ENCODE assay signal across 10 cellular contexts in the genomic region with DNA sequence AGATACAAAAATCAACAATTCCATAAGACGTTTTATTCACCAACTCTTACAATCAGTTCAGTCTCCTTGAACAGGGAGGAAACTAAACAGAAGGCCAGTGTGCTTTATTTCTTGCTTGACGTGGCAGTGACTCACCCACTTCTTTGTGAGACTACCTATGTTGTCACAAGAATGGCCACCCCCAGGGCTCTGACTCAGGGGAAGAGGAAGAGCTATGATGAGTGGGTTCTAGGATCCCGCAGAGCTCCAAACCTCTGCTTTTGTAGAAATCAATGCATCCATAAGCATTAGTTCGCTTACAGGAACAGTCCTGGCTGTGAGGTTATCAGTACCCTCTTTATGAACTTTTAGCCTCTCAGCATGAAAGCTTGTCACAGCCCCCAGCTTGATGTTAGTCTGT.
DNase-seq lines count a peak whose midpoint lies in the region; ATAC-seq, FAIRE-seq and TF ChIP-seq lines count a peak whose summit lies in the region.
"Had no signal": no experiment of that assay in that cellular context is flagged by ENCODE, and none has a peak within 500 bp of the region (broad histone marks: within the 10 kb centered on the region; RNA-seq: fewer than 3 reads in every experiment).

No MANE protein-coding gene starts in this region.

- DNase-seq in Caki2 (ENCODE audit: low read depth) (peak; percentile 87), MCF 10A (ENCODE audit: unreplicated experiment) (peak; percentile 99), kidney (no peak)
- DNase-seq in naive thymus-derived CD4-positive, alpha-beta T cell, result no peak
- DNase-seq: NCI-H446 had no signal

- BruUV-seq in MCF 10A (replicated peaks; lab: Mats Ljungman, UMichigan), result no TSS peak

- H3K9me3 ChIP-seq in naive thymus-derived CD4-positive, alpha-beta T cell (ENCODE audit: control insufficient read depth in 2 of 3, low read length in 3 of 3), result no peaks in the 10 kb centered on the region
- H3K9me3 ChIP-seq in kidney (ENCODE audit: control insufficient read depth in 1 of 2, low read length in 2 of 2), result no peaks in the 10 kb centered on the region

- H3K4me3 ChIP-seq in naive thymus-derived CD4-positive, alpha-beta T cell (ENCODE audit: low read length), result no peak overlapping the region
- no peak overlapping the region for H3K4me3 ChIP-seq in kidney (ENCODE audit: low read length in 2 of 2)

- POLR2A ChIA-PET in MCF 10A (lab: Yijun Ruan, JAX), result interaction anchor here (0.6 to 3.6 kb wide), 20 partner anchors 11 to 248 kb away, joined by 3 to 15 read pairs (median 4); no protein-coding TSS in a partner anchor
- POLR2A ChIA-PET in naive thymus-derived CD4-positive, alpha-beta T cell (lab: Charles Lee), result no interaction called here

- intact Hi-C loops in MCF 10A (cut with micrococcal nuclease), result no loop called here
- intact Hi-C loops in naive thymus-derived CD4-positive, alpha-beta T cell (cut with micrococcal nuclease), result no loop called here
- intact Hi-C loops in kidney (cut with DNase I), result no loop called here

- no peaks in the 10 kb centered on the region for H3K36me3 ChIP-seq in naive thymus-derived CD4-positive, alpha-beta T cell (ENCODE audit: control insufficient read depth in 2 of 3, insufficient read depth in 3 of 3, low read length in 3 of 3)
- peaks cover 0 to 13% of the 10 kb centered on the region in 2 donors for H3K36me3 ChIP-seq in kidney (ENCODE audit: control insufficient read depth in 1 of 2, insufficient read depth in 2 of 2, low read length in 2 of 2)

- CTCF ChIA-PET in MCF 10A (lab: Yijun Ruan, JAX), result interaction anchor here (0.6 to 1.4 kb wide), 5 partner anchors 12 to 73 kb away, joined by 3 to 5 read pairs (median 3); no protein-coding TSS in a partner anchor
- CTCF ChIA-PET in naive thymus-derived CD4-positive, alpha-beta T cell (lab: Charles Lee), result no interaction called here

- no peak for FAIRE-seq in kidney (lab: Jason Lieb, UNC)

- H3K9me3 Mint-ChIP-seq in MCF 10A (ENCODE audit: unreplicated experiment), result no peaks in the 10 kb centered on the region
- H3K9me3 Mint-ChIP-seq in naive thymus-derived CD4-positive, alpha-beta T cell, result peaks cover 0 to 3% (median 0%) of the 10 kb centered on the region in 11 donors
- H3K9me3 Mint-ChIP-seq: nephron had no signal

- H3K27me3 ChIP-seq in naive thymus-derived CD4-positive, alpha-beta T cell (ENCODE audit: control insufficient read depth in 2 of 2, insufficient read depth in 2 of 2, low read length in 2 of 2), result no peaks in the 10 kb centered on the region

- no peak for TF ChIP-seq RAD21 in Ishikawa (IDR thresholded peaks at IDR 0.05; ENCODE audit: low read depth)

- peaks cover 61% of the 10 kb centered on the region for H3K36me3 Mint-ChIP-seq in MCF 10A (ENCODE audit: insufficient read depth, unreplicated experiment)
- no peaks in the 10 kb centered on the region for H3K36me3 Mint-ChIP-seq in naive thymus-derived CD4-positive, alpha-beta T cell

- in situ Hi-C loops in Caki2 (cut with HindIII; ENCODE audit: low pct_unique_long_range_greater_than_20kb, low sequenced_read_pairs), result no loop called here

- peak overlapping the region; percentile 36 for H3K4me3 Mint-ChIP-seq in MCF 10A (ENCODE audit: unreplicated experiment)
- no peak overlapping the region for H3K4me3 Mint-ChIP-seq in naive thymus-derived CD4-positive, alpha-beta T cell
- H3K4me3 Mint-ChIP-seq: nephron had no signal

- no peak overlapping the region for H3K27ac ChIP-seq in naive thymus-derived CD4-positive, alpha-beta T cell (ENCODE audit: low read depth, low read length)
- H3K27ac ChIP-seq in kidney (ENCODE audit: low read depth in 2 of 2, low read length in 2 of 2), result no peak overlapping the region

- no peaks in the 10 kb centered on the region for H3K27me3 Mint-ChIP-seq in MCF 10A (ENCODE audit: insufficient read depth, unreplicated experiment)
- H3K27me3 Mint-ChIP-seq in naive thymus-derived CD4-positive, alpha-beta T cell, result peaks cover 7 to 21% (median 10%) of the 10 kb centered on the region in 5 donors

- no peak for TF ChIP-seq CTCF in MCF 10A (IDR thresholded peaks at IDR 0.05; ENCODE audit: unreplicated experiment)
- TF ChIP-seq CTCF in kidney (IDR thresholded peaks at IDR 0.05; ENCODE audit: borderline replicate concordance, extremely low read depth, insufficient read depth), result no peak

- peaks cover 13% of the 10 kb centered on the region for H3K4me1 Mint-ChIP-seq in MCF 10A (ENCODE audit: insufficient read depth, unreplicated experiment)
- H3K4me1 Mint-ChIP-seq in naive thymus-derived CD4-positive, alpha-beta T cell, result no peaks in the 10 kb centered on the region
- H3K4me1 Mint-ChIP-seq: nephron had no signal

- peak; percentile 88 for ATAC-seq in naive thymus-derived CD4-positive, alpha-beta T cell
- no peak for ATAC-seq in HG02884 (IDR thresholded peaks at IDR 0.05; ENCODE audit: unreplicated experiment)
- no peak for ATAC-seq in HG03039 (IDR thresholded peaks at IDR 0.05; ENCODE audit: unreplicated experiment)
- no peak for ATAC-seq in HG03108 (IDR thresholded peaks at IDR 0.05; ENCODE audit: unreplicated experiment)

- TF ChIP-seq EP300 in Ishikawa (IDR thresholded peaks at IDR 0.05; ENCODE audit: borderline replicate concordance), result no peak

- peak overlapping the region; percentile 84 for H3K27ac Mint-ChIP-seq in MCF 10A (ENCODE audit: low read depth, unreplicated experiment)
- H3K27ac Mint-ChIP-seq in naive thymus-derived CD4-positive, alpha-beta T cell, result no peak overlapping the region
- H3K27ac Mint-ChIP-seq: nephron had no signal

- no peaks in the 10 kb centered on the region for H3K4me1 ChIP-seq in naive thymus-derived CD4-positive, alpha-beta T cell (ENCODE audit: control insufficient read depth in 2 of 2, insufficient read depth in 2 of 2, low read length in 2 of 2)
- H3K4me1 ChIP-seq in kidney (ENCODE audit: control insufficient read depth in 1 of 2, insufficient read depth in 1 of 2, low read depth in 1 of 2, low read length in 2 of 2), result no peaks in the 10 kb centered on the region

- no peak overlapping the region for H3K9ac ChIP-seq in kidney (ENCODE audit: low read length in 2 of 2)

TF ChIP-seq in Ishikawa, 13 proteins besides CTCF, POLR2A, EP300 and RAD21:
- TF ChIP-seq CREB1 (IDR thresholded peaks at IDR 0.05; ENCODE audit: low read depth), result peak; percentile 64; the same call in 1 of the 2 replicates
- TF ChIP-seq YY1 (IDR thresholded peaks at IDR 0.05; ENCODE audit: low read depth), result no peak

Comparison
In these comparisons a context has a peak if more than half of its experiments do, and no peak if none do; other contexts are left out.
1. DNase-seq: peak in Caki2 (single experiment) and MCF 10A (single experiment); none in naive thymus-derived CD4-positive, alpha-beta T cell (0 of 9) and kidney (single experiment).